1 cellular context compared by ENCODE assay signal in genomic region chr17:49218941-49219913, GRCh38.
TF ChIP-seq lines count a peak whose summit lies in the region.

No MANE protein-coding gene starts in this region.

TF ChIP-seq in K562, 482 proteins besides CTCF, POLR2A, EP300 and RAD21:
- TF ChIP-seq CHD7 (IDR thresholded peaks at IDR 0.05; ENCODE audit: low read depth, low read length) = no peak
- TF ChIP-seq GABPA (tag; conservative IDR thresholded peaks at IDR 0.05; ENCODE audit: low read depth) = no peak
- TF ChIP-seq MGA (IDR thresholded peaks at IDR 0.05) = peak; percentile 44
- peak in 1 of 2 experiments; percentile 67 for TF ChIP-seq E2F6 (IDR thresholded peaks at IDR 0.05; ENCODE audit: borderline replicate concordance in 1 of 2, extremely low read depth in 1 of 2, insufficient read depth in 1 of 2, insufficient read length in 1 of 2, low read depth in 1 of 2, low read length in 1 of 2, poor library complexity in 1 of 2, severe bottlenecking in 1 of 2)
- TF ChIP-seq MLX (CRISPR knock-in tag; conservative IDR thresholded peaks at IDR 0.05) = no peak
- TF ChIP-seq ZNF561 (CRISPR knock-in tag; conservative IDR thresholded peaks at IDR 0.05) = no peak
- TF ChIP-seq STAT5A (IDR thresholded peaks at IDR 0.05; ENCODE audit: borderline replicate concordance, low read length) = no peak
- TF ChIP-seq EGR1 (conservative IDR thresholded peaks at IDR 0.05) = no peak; the same call in 1 of the 2 replicates
- TF ChIP-seq CXXC5 (CRISPR knock-in tag; IDR thresholded peaks at IDR 0.05) = no peak
- peak; percentile 69; the same call in 1 of the 2 replicates for TF ChIP-seq ZBTB7A (IDR thresholded peaks at IDR 0.05; ENCODE audit: borderline replicate concordance, control insufficient read depth, low read depth, low read length)
- TF ChIP-seq ARID3B (CRISPR knock-in tag; IDR thresholded peaks at IDR 0.05; ENCODE audit: borderline replicate concordance) = no peak
- no peak for TF ChIP-seq ZFP91 (CRISPR knock-in tag; IDR thresholded peaks at IDR 0.05)
- TF ChIP-seq YBX1 (IDR thresholded peaks at IDR 0.05) = no peak
- no peak for TF ChIP-seq SIRT6 (IDR thresholded peaks at IDR 0.05; ENCODE audit: low read depth, low read length)
